Comparison of ENCODE assay signal across 17 cellular contexts in the genomic region with DNA sequence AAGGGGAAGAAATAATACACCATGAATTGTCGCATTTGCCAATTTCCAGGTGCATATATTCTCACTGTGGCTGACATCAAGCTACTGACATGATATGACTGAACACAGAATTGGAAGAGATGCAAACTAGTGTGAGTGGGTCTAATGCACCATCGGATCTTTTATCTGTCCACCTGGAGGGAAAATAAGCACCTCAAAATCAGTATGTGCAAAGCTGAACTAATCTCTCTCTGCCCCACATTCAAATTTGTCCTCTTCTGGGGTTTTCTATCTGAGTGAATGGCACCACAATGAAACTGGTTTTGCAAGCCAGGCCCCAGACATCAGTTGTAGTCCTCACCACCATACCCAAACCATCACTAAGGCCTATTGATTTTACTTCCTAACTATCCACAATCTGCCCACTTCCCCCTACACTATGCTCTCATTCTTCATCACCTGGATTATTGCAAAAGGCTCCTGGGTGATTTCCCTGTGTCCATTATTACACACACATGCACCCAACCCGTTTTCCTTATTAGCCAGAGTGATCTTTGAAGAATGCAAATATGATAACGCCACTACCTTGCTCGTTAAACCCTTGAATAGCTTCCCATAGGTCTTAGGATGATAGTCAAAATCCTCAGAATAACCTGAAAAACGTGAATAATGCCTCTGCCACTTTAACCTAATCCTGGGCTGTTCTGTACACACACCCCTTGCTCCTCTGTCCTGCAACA.
"Had no signal": no experiment of that assay in that cellular context is flagged by ENCODE, and none has a peak within 500 bp of the region (broad histone marks: within the 10 kb centered on the region; RNA-seq: fewer than 3 reads in every experiment).

No MANE protein-coding gene starts in this region.

- H3K9me3 ChIP-seq: SJCRH30 had no signal

- ATAC-seq: Panc1, PC-3, SK-N-SH treated with all-trans-retinoic acid at 6 μM for 48 hours had no signal

- H3K4me3 ChIP-seq: SJCRH30 had no signal

- H3K27ac ChIP-seq: RWPE1, SJCRH30 had no signal

- DNase-seq: IMR-90; Kasumi-1; KG1; MM.1S; NCI-H1092 treated with DMSO at 0.1 percent for 48 hours; NCI-H1436; NCI-H187; NCI-H2081 treated with DMSO at 0.1 percent for 48 hours; NCI-H446 treated with DMSO at 0.1 percent for 48 hours; NCI-H82; NK-92 treated with Interleukin-12 subunit alpha and Interleukin-12 subunit beta, amount 100 ng/mL, for 24 hours; PC-3; SJCRH30 had no signal

- FAIRE-seq: HepG2 had no signal

- H3K4me1 ChIP-seq: SJCRH30 had no signal

- H3K36me3 ChIP-seq: SJCRH30 had no signal

- H3K27me3 ChIP-seq: SJCRH30 had no signal
